Comparison of ENCODE assay signal across 30 cellular contexts in genomic region chr11:72842126-72842525, GRCh38. TPM values are rescaled to one million over a fixed set of nuclear protein-coding genes. Genes with fewer than 3 reads are reported as not detected.
DNase-seq lines count a peak whose midpoint lies in the region; ATAC-seq and TF ChIP-seq lines count a peak whose summit lies in the region.
"Had no signal": no experiment of that assay in that cellular context is flagged by ENCODE, and none has a peak within 500 bp of the region (broad histone marks: within the 10 kb centered on the region; RNA-seq: fewer than 3 reads in every experiment).

No MANE protein-coding gene starts in this region.

- no peaks in the 10 kb centered on the region for H3K9me3 Mint-ChIP-seq in activated B cell treated with CpG ODN at 0.5 μM for 24 hours
- H3K9me3 Mint-ChIP-seq in neural progenitor cell: no peaks in the 10 kb centered on the region
- H3K9me3 Mint-ChIP-seq in stimulated activated naive B cell treated with anti-CD40 and anti-IgM and Interleukin-4, amounts not matched to agents 10 μg/mL and 1 μg/mL and 100 μg/mL, for 72 hours: no peaks in the 10 kb centered on the region
- H3K9me3 Mint-ChIP-seq: activated CD4-positive, alpha-beta memory T cell treated with anti-CD3 and anti-CD28 coated beads, Interleukin-2, amount 10 ng/mL, durations not matched to agents 7 days and 5 days; activated T-helper 2 cell treated with anti-CD3 and anti-CD28 coated beads, Interferon-gamma antibody, Interleukin-2, Interleukin-4, amounts not matched to agents 10 μg/mL and 5 μg/mL and 100 μg/mL, durations not matched to agents 14 hours and 24 hours and 36 hours; CD14-positive monocyte; H9; natural killer cell had no signal

- no peaks in the 10 kb centered on the region for H3K27me3 ChIP-seq in neural progenitor cell
- H3K27me3 ChIP-seq: stomach, tibial artery had no signal

- H3K4me3 Mint-ChIP-seq in activated B cell treated with CpG ODN at 0.5 μM for 24 hours (no peak overlapping the region), neural progenitor cell (no peak overlapping the region)
- no peak overlapping the region for H3K4me3 Mint-ChIP-seq in stimulated activated naive B cell treated with anti-CD40 and anti-IgM and Interleukin-4, amounts not matched to agents 10 μg/mL and 1 μg/mL and 100 μg/mL, for 72 hours
- H3K4me3 Mint-ChIP-seq: activated CD4-positive, alpha-beta memory T cell treated with anti-CD3 and anti-CD28 coated beads, Interleukin-2, amount 10 ng/mL, durations not matched to agents 7 days and 5 days; activated naive CD8-positive, alpha-beta T cell; CD14-positive monocyte; H9; natural killer cell had no signal

- no peak for ATAC-seq in activated B cell treated with CpG ODN at 0.5 μM for 24 hours (ENCODE audit: low read depth)
- ATAC-seq in stimulated activated naive B cell treated with anti-CD40 and anti-IgM and Interleukin-4, amounts not matched to agents 10 μg/mL and 1 μg/mL and 100 μg/mL, for 72 hours (replicated peaks): no peak
- ATAC-seq: lower lobe of right lung, natural killer cell had no signal

- TF ChIP-seq CTCF in activated B cell treated with CpG ODN at 0.5 μM for 24 hours (IDR thresholded peaks at IDR 0.05) (no peak), neural progenitor cell (IDR thresholded peaks at IDR 0.05) (no peak)

- no peaks in the 10 kb centered on the region for H3K27me3 Mint-ChIP-seq in activated B cell treated with CpG ODN at 0.5 μM for 24 hours
- peaks cover 4% of the 10 kb centered on the region for H3K27me3 Mint-ChIP-seq in neural progenitor cell (ENCODE audit: insufficient read depth, low read depth)
- no peaks in the 10 kb centered on the region for H3K27me3 Mint-ChIP-seq in stimulated activated naive B cell treated with anti-CD40 and anti-IgM and Interleukin-4, amounts not matched to agents 10 μg/mL and 1 μg/mL and 100 μg/mL, for 72 hours
- H3K27me3 Mint-ChIP-seq: activated CD4-positive, alpha-beta memory T cell treated with anti-CD3 and anti-CD28 coated beads, Interleukin-2, amount 10 ng/mL, durations not matched to agents 7 days and 5 days; activated naive CD8-positive, alpha-beta T cell had no signal

- no peak overlapping the region for H3K4me2 ChIP-seq in neural progenitor cell
- H3K4me2 ChIP-seq: PC-9 had no signal

- no peaks in the 10 kb centered on the region for H3K79me2 ChIP-seq in neural progenitor cell (ENCODE audit: low read depth)

- POLR2A ChIA-PET in activated B cell treated with CpG ODN at 0.5 μM for 24 hours (lab: Charles Lee): no interaction called here

- peaks cover 4% of the 10 kb centered on the region for H3K4me1 Mint-ChIP-seq in activated B cell treated with CpG ODN at 0.5 μM for 24 hours
- no peaks in the 10 kb centered on the region for H3K4me1 Mint-ChIP-seq in neural progenitor cell
- H3K4me1 Mint-ChIP-seq in stimulated activated naive B cell treated with anti-CD40 and anti-IgM and Interleukin-4, amounts not matched to agents 10 μg/mL and 1 μg/mL and 100 μg/mL, for 72 hours: peaks cover 0 to 5% of the 10 kb centered on the region in 2 donors
- H3K4me1 Mint-ChIP-seq: CD14-positive monocyte, H9, natural killer cell had no signal

- H3K36me3 Mint-ChIP-seq in activated B cell treated with CpG ODN at 0.5 μM for 24 hours (ENCODE audit: low read depth) (peaks cover 94% of the 10 kb centered on the region), neural progenitor cell (peaks cover 33% of the 10 kb centered on the region)
- peaks cover 40 to 67% of the 10 kb centered on the region in 2 donors for H3K36me3 Mint-ChIP-seq in stimulated activated naive B cell treated with anti-CD40 and anti-IgM and Interleukin-4, amounts not matched to agents 10 μg/mL and 1 μg/mL and 100 μg/mL, for 72 hours
- H3K36me3 Mint-ChIP-seq: natural killer cell had no signal

- H3K27ac ChIP-seq in neural progenitor cell: no peak overlapping the region
- H3K27ac ChIP-seq: 22Rv1, epithelial cell of prostate, lower lobe of right lung, PC-9, stomach had no signal

- DNase-seq in NCI-H82 (lab: John Stamatoyannopoulos, UW) (peak; percentile 11), NCI-H82 treated with DMSO at 0.1 percent for 48 hours (lab: John Stamatoyannopoulos, UW; ENCODE audit: unreplicated experiment) (no peak), activated B cell treated with CpG ODN at 0.5 μM for 24 hours (no peak), neural progenitor cell (ENCODE audit: low spot score) (peak; percentile 33), MV-4-11 (lab: John Stamatoyannopoulos, UW) (no peak), AG08395 (ENCODE audit: low spot score) (no peak)
- DNase-seq in stimulated activated naive B cell treated with anti-CD40 and anti-IgM and Interleukin-4, amounts not matched to agents 10 μg/mL and 1 μg/mL and 100 μg/mL, for 72 hours: no peak
- no peak for DNase-seq in activated effector memory CD4-positive, alpha-beta T cell treated with Interleukin-2 at 50 U/mL for 16 hours
- DNase-seq: activated CD4-positive, alpha-beta memory T cell treated with anti-CD3 and anti-CD28 coated beads, Interleukin-2, amount 10 ng/mL, durations not matched to agents 7 days and 5 days; anterior cingulate cortex; Caco-2; effector CD8-positive, alpha-beta T cell; H9; Karpas-422; kidney; lower lobe of right lung; natural killer cell; NCI-H2029; NCI-H510A treated with DMSO at 0.1 percent for 48 hours; PC-9; SHP77; small intestine; stimulated activated CD4-positive, alpha-beta T cell treated with anti-CD3 and anti-CD28 coated beads, Interleukin-1b, Interleukin-23, amount 100 ng/mL, for 48 hours; stomach; tibial artery had no signal

- no peaks in the 10 kb centered on the region for H3K36me3 ChIP-seq in neural progenitor cell

- no peak overlapping the region for H3K9ac ChIP-seq in neural progenitor cell

- H3K9me3 ChIP-seq in neural progenitor cell (ENCODE audit: low read depth): no peaks in the 10 kb centered on the region
- H3K9me3 ChIP-seq: Caco-2, lower lobe of right lung, stomach, tibial artery had no signal

- H3F3A ChIP-seq in neural progenitor cell (ENCODE audit: low read depth): peaks cover 9% of the 10 kb centered on the region

- no peak overlapping the region for H2AFZ ChIP-seq in neural progenitor cell (replicated peaks)
- H2AFZ ChIP-seq: PC-9 had no signal

- CTCF ChIA-PET in activated B cell treated with CpG ODN at 0.5 μM for 24 hours (lab: Charles Lee): no interaction called here

- no peaks in the 10 kb centered on the region for H4K20me1 ChIP-seq in neural progenitor cell (ENCODE audit: low read depth)

- no peak overlapping the region for H3K4me3 ChIP-seq in neural progenitor cell
- H3K4me3 ChIP-seq: lower lobe of right lung, PC-9, stomach, tibial artery had no signal

- intact Hi-C loops in activated B cell treated with CpG ODN at 0.5 μM for 24 hours (cut with micrococcal nuclease): no loop called here

- H3K4me1 ChIP-seq in neural progenitor cell: peaks cover 10% of the 10 kb centered on the region
- H3K4me1 ChIP-seq: Caco-2, lower lobe of right lung had no signal

- H3K27ac Mint-ChIP-seq in activated B cell treated with CpG ODN at 0.5 μM for 24 hours (peak overlapping the region; percentile 41), neural progenitor cell (no peak overlapping the region)
- H3K27ac Mint-ChIP-seq in stimulated activated naive B cell treated with anti-CD40 and anti-IgM and Interleukin-4, amounts not matched to agents 10 μg/mL and 1 μg/mL and 100 μg/mL, for 72 hours: peak overlapping the region; percentile 25
- H3K27ac Mint-ChIP-seq: activated CD4-positive, alpha-beta memory T cell treated with anti-CD3 and anti-CD28 coated beads, Interleukin-2, amount 10 ng/mL, durations not matched to agents 7 days and 5 days; activated T-helper 2 cell treated with anti-CD3 and anti-CD28 coated beads, Interferon-gamma antibody, Interleukin-2, Interleukin-4, amounts not matched to agents 10 μg/mL and 5 μg/mL and 100 μg/mL, durations not matched to agents 14 hours and 24 hours and 36 hours; natural killer cell had no signal

RNA-seq across cellular contexts. Expression of gene ATG16L2, which starts 27.9 kb away (rescaled TPM):
- total RNA-seq in activated B cell treated with CpG ODN at 0.5 μM for 24 hours (73.5 and 96.7 TPM in 2 replicates), neural progenitor cell (ENCODE audit: low replicate concordance) (20.5 and 38.0 TPM in 2 replicates)

RNA-seq across cellular contexts. Expression of gene STARD10, which starts 48.3 kb away (rescaled TPM):
- 42.6 and 46.8 TPM in 2 replicates for total RNA-seq in activated B cell treated with CpG ODN at 0.5 μM for 24 hours
- total RNA-seq in neural progenitor cell (ENCODE audit: low replicate concordance): 13.0 and 17.7 TPM in 2 replicates

Comparison
In these comparisons a context has a peak if more than half of its experiments do, and no peak if none do; other contexts are left out.
1. DNase-seq: peak in NCI-H82 (single experiment) and neural progenitor cell (single experiment); none in NCI-H82 treated with DMSO at 0.1 percent for 48 hours (single experiment), activated B cell treated with CpG ODN at 0.5 μM for 24 hours (single experiment), stimulated activated naive B cell treated with anti-CD40 and anti-IgM and Interleukin-4, amounts not matched to agents 10 μg/mL and 1 μg/mL and 100 μg/mL, for 72 hours (single experiment), MV-4-11 (single experiment), activated effector memory CD4-positive, alpha-beta T cell treated with Interleukin-2 at 50 U/mL for 16 hours (single experiment) and AG08395 (single experiment).